In the genomic region with DNA sequence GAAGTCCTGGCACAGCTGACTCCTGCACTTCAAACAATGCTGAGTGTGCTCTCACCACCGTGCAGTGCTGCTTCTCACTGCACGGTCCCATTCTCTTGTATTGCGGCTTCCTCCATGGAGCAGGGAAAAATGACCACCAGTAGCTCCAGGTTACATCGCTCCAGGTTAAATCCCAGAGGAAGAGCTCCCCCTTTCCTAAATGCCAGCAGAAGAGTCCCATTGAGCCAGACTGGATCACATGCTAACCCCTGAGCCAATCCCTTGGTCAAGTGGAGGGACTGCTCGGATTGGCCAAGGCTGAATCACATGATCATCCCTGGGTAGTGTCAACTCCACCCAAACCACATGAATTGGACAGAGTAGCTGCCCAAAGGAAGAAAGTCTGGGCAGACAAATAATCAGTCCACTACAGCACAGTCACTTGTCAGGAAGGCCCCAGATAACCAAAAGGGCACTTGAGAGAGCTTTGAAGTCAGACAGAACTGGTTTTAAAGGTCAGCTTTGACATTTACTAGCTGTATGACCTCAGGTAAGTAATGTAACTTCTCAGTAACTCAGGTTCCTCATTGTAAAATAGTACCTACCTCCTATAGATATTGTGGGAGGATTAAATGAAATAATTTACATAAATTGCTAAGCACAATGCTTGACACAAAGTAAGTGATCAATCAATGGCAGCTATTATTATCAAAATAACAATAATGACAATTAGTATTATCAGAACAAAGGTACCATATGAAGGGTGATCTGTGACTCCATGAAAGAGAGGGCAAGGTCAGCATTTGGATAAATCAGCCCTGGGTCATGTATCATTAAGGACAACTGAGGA, we compare ENCODE assay signal across 1 cellular context.
TF ChIP-seq lines count a peak whose summit lies in the region.

No MANE protein-coding gene starts in this region.

TF ChIP-seq in K562, 482 proteins besides CTCF, POLR2A, EP300 and RAD21 (continued from another document and continues in another):
- no peak for TF ChIP-seq ZNF512 (tag; IDR thresholded peaks at IDR 0.05)
- TF ChIP-seq NFE2 (IDR thresholded peaks at IDR 0.05; ENCODE audit: low read depth), result 0 out of 2 replicates have a peak, but pooled peaks have one; percentile 32
- TF ChIP-seq TFE3 (CRISPR knock-in tag; IDR thresholded peaks at IDR 0.05), result peak; percentile 98
- peak; percentile 74 for TF ChIP-seq MEIS2 (IDR thresholded peaks at IDR 0.05; ENCODE audit: partially characterized antibody)
- 0 out of 2 replicates have a peak, but pooled peaks have one; percentile 4 for TF ChIP-seq MAFG (tag; conservative IDR thresholded peaks at IDR 0.05)
- TF ChIP-seq RAD51 (IDR thresholded peaks at IDR 0.05; ENCODE audit: borderline replicate concordance, low read depth), result peak; percentile 96
- TF ChIP-seq GTF2A2 (tag; IDR thresholded peaks at IDR 0.05), result no peak
- peak; percentile 91 for TF ChIP-seq TCF3 (CRISPR knock-in tag; IDR thresholded peaks at IDR 0.05)
- TF ChIP-seq NR2C2 (CRISPR knock-in tag; IDR thresholded peaks at IDR 0.05), result no peak
- TF ChIP-seq NR2C2 (tag; IDR thresholded peaks at IDR 0.05), result peak; percentile 72
- TF ChIP-seq KDM4B (IDR thresholded peaks at IDR 0.05; ENCODE audit: borderline replicate concordance in 2 of 2, low read depth in 1 of 2), result no peak
- 0 out of 2 replicates have a peak, but pooled peaks have one; percentile 32 for TF ChIP-seq ZBTB33 (CRISPR knock-in tag; IDR thresholded peaks at IDR 0.05)
- peak; percentile 77; the same call in 1 of the 2 replicates for TF ChIP-seq KLF16 (IDR thresholded peaks at IDR 0.05)
- TF ChIP-seq USF2 (CRISPR knock-in tag; IDR thresholded peaks at IDR 0.05), result peak; percentile 93
- TF ChIP-seq NR2C1 (IDR thresholded peaks at IDR 0.05), result peak; percentile 56; the same call in 1 of the 2 replicates
- peak; percentile 60; the same call in 1 of the 2 replicates for TF ChIP-seq NR2C1 (tag; IDR thresholded peaks at IDR 0.05)
- TF ChIP-seq, protein P1, sequence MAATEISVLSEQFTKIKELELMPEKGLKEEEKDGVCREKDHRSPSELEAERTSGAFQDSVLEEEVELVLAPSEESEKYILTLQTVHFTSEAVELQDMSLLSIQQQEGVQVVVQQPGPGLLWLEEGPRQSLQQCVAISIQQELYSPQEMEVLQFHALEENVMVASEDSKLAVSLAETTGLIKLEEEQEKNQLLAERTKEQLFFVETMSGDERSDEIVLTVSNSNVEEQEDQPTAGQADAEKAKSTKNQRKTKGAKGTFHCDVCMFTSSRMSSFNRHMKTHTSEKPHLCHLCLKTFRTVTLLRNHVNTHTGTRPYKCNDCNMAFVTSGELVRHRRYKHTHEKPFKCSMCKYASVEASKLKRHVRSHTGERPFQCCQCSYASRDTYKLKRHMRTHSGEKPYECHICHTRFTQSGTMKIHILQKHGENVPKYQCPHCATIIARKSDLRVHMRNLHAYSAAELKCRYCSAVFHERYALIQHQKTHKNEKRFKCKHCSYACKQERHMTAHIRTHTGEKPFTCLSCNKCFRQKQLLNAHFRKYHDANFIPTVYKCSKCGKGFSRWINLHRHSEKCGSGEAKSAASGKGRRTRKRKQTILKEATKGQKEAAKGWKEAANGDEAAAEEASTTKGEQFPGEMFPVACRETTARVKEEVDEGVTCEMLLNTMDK (IDR thresholded peaks at IDR 0.05; ENCODE audit: borderline replicate concordance, insufficient read depth, low read depth, low read length, poor library complexity, severe bottlenecking), result no peak
- peak; percentile 90 for TF ChIP-seq POLR2AphosphoS5 (IDR thresholded peaks at IDR 0.05; ENCODE audit: control insufficient read depth, insufficient read depth, low read depth, low read length)
- no peak for TF ChIP-seq FIP1L1 (IDR thresholded peaks at IDR 0.05; ENCODE audit: low read depth, low read length, poor library complexity, severe bottlenecking)
- no peak for TF ChIP-seq HNRNPLL (IDR thresholded peaks at IDR 0.05; ENCODE audit: low read depth, low read length, poor library complexity, severe bottlenecking)
- TF ChIP-seq NFYB (IDR thresholded peaks at IDR 0.05; ENCODE audit: extremely low read depth, insufficient read length), result peak; percentile 77
- TF ChIP-seq CEBPB (tag; IDR thresholded peaks at IDR 0.05), result no peak
- no peak for TF ChIP-seq KHSRP (IDR thresholded peaks at IDR 0.05)
- TF ChIP-seq SP1 (CRISPR knock-in tag; IDR thresholded peaks at IDR 0.05), result peak; percentile 41; the same call in 1 of the 2 replicates
- TF ChIP-seq, protein P2, sequence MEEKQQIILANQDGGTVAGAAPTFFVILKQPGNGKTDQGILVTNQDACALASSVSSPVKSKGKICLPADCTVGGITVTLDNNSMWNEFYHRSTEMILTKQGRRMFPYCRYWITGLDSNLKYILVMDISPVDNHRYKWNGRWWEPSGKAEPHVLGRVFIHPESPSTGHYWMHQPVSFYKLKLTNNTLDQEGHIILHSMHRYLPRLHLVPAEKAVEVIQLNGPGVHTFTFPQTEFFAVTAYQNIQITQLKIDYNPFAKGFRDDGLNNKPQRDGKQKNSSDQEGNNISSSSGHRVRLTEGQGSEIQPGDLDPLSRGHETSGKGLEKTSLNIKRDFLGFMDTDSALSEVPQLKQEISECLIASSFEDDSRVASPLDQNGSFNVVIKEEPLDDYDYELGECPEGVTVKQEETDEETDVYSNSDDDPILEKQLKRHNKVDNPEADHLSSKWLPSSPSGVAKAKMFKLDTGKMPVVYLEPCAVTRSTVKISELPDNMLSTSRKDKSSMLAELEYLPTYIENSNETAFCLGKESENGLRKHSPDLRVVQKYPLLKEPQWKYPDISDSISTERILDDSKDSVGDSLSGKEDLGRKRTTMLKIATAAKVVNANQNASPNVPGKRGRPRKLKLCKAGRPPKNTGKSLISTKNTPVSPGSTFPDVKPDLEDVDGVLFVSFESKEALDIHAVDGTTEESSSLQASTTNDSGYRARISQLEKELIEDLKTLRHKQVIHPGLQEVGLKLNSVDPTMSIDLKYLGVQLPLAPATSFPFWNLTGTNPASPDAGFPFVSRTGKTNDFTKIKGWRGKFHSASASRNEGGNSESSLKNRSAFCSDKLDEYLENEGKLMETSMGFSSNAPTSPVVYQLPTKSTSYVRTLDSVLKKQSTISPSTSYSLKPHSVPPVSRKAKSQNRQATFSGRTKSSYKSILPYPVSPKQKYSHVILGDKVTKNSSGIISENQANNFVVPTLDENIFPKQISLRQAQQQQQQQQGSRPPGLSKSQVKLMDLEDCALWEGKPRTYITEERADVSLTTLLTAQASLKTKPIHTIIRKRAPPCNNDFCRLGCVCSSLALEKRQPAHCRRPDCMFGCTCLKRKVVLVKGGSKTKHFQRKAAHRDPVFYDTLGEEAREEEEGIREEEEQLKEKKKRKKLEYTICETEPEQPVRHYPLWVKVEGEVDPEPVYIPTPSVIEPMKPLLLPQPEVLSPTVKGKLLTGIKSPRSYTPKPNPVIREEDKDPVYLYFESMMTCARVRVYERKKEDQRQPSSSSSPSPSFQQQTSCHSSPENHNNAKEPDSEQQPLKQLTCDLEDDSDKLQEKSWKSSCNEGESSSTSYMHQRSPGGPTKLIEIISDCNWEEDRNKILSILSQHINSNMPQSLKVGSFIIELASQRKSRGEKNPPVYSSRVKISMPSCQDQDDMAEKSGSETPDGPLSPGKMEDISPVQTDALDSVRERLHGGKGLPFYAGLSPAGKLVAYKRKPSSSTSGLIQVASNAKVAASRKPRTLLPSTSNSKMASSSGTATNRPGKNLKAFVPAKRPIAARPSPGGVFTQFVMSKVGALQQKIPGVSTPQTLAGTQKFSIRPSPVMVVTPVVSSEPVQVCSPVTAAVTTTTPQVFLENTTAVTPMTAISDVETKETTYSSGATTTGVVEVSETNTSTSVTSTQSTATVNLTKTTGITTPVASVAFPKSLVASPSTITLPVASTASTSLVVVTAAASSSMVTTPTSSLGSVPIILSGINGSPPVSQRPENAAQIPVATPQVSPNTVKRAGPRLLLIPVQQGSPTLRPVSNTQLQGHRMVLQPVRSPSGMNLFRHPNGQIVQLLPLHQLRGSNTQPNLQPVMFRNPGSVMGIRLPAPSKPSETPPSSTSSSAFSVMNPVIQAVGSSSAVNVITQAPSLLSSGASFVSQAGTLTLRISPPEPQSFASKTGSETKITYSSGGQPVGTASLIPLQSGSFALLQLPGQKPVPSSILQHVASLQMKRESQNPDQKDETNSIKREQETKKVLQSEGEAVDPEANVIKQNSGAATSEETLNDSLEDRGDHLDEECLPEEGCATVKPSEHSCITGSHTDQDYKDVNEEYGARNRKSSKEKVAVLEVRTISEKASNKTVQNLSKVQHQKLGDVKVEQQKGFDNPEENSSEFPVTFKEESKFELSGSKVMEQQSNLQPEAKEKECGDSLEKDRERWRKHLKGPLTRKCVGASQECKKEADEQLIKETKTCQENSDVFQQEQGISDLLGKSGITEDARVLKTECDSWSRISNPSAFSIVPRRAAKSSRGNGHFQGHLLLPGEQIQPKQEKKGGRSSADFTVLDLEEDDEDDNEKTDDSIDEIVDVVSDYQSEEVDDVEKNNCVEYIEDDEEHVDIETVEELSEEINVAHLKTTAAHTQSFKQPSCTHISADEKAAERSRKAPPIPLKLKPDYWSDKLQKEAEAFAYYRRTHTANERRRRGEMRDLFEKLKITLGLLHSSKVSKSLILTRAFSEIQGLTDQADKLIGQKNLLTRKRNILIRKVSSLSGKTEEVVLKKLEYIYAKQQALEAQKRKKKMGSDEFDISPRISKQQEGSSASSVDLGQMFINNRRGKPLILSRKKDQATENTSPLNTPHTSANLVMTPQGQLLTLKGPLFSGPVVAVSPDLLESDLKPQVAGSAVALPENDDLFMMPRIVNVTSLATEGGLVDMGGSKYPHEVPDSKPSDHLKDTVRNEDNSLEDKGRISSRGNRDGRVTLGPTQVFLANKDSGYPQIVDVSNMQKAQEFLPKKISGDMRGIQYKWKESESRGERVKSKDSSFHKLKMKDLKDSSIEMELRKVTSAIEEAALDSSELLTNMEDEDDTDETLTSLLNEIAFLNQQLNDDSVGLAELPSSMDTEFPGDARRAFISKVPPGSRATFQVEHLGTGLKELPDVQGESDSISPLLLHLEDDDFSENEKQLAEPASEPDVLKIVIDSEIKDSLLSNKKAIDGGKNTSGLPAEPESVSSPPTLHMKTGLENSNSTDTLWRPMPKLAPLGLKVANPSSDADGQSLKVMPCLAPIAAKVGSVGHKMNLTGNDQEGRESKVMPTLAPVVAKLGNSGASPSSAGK (IDR thresholded peaks at IDR 0.05), result peak; percentile 58
- TF ChIP-seq PML (IDR thresholded peaks at IDR 0.05; ENCODE audit: low read length), result peak; percentile 66
- peak; percentile 49; the same call in 1 of the 2 replicates for TF ChIP-seq FOXM1 (IDR thresholded peaks at IDR 0.05; ENCODE audit: low read depth)
- no peak for TF ChIP-seq FOXM1 (CRISPR knock-in tag; IDR thresholded peaks at IDR 0.05; ENCODE audit: low read depth)
